ENCODE assay signal across 13 cellular contexts in genomic region chr2:98472132-98472650, GRCh38. TPM values are rescaled to one million over a fixed set of nuclear protein-coding genes. Genes with fewer than 3 reads are reported as not detected.
A peak's percentile ranks its signal among the peaks of the same experiment; 100 is the strongest.
DNase-seq lines count a peak whose midpoint lies in the region; ATAC-seq and TF ChIP-seq lines count a peak whose summit lies in the region.
"Had no signal": no experiment of that assay in that cellular context is flagged by ENCODE, and none has a peak within 500 bp of the region (broad histone marks: within the 10 kb centered on the region; RNA-seq: fewer than 3 reads in every experiment).

No MANE protein-coding gene starts in this region.

- no CpG with 5 or more reads among the region's 5 CpGs for WGBS in H9 (ENCODE audit: extremely low coverage, insufficient read length, low lambda C conversion rate)

- H2BK15ac ChIP-seq in H9 (ENCODE audit: low read depth, low read length) = no peak overlapping the region

- H3K56ac ChIP-seq in H9 (ENCODE audit: insufficient read length, low read depth, low read length) = no peak overlapping the region

- ATAC-seq in T-helper 17 cell = no peak
- no peak for ATAC-seq in mucosa of descending colon
- ATAC-seq in HG03039 (IDR thresholded peaks at IDR 0.05; ENCODE audit: unreplicated experiment) = no peak
- no peak for ATAC-seq in GM18861 (IDR thresholded peaks at IDR 0.05; ENCODE audit: unreplicated experiment)

- no peak overlapping the region for H3K4ac ChIP-seq in H9 (ENCODE audit: low read depth, low read length)

- H4K5ac ChIP-seq in H9 (ENCODE audit: insufficient read length, low read depth, low read length) = no peak overlapping the region

- H3K23me2 ChIP-seq in H9 (ENCODE audit: insufficient read length, low read depth, low read length, poor library complexity, severe bottlenecking) = no peaks in the 10 kb centered on the region

- H3T11ph ChIP-seq in H9 (ENCODE audit: low read length) = no peak overlapping the region

- H3K79me1 ChIP-seq in H9 (ENCODE audit: insufficient read depth, low read depth, low read length, poor library complexity, severe bottlenecking) = peaks cover 4% of the 10 kb centered on the region

- H3K4me1 Mint-ChIP-seq in T-helper 1 cell treated with Interleukin-12 subunit alpha and Interleukin-12 subunit beta and Interleukin-4 antibody, amounts not matched to agents 30 μg/mL and 1 μg/mL, for 36 hours (ENCODE audit: low read depth) = peaks cover 77% of the 10 kb centered on the region
- H3K4me1 Mint-ChIP-seq in H9 (peaks cover 44 to 49% of the 10 kb centered on the region in 2 experiments), T-helper 17 cell (peaks cover 68% of the 10 kb centered on the region)

- intact Hi-C loops in mucosa of descending colon (cut with DNase I, micrococcal nuclease) = no loop called here

- H3K9me3 ChIP-seq in H9 (ENCODE audit: control insufficient read depth, low read depth, low read length) (no peaks in the 10 kb centered on the region), T-helper 17 cell (ENCODE audit: control insufficient read depth, low read length, poor library complexity, severe bottlenecking) (no peaks in the 10 kb centered on the region), mucosa of descending colon (no peaks in the 10 kb centered on the region)
- H3K9me3 ChIP-seq: thyroid gland had no signal

- no peaks in the 10 kb centered on the region for H3K9me3 Mint-ChIP-seq in T-helper 1 cell treated with Interleukin-12 subunit alpha and Interleukin-12 subunit beta and Interleukin-4 antibody, amounts not matched to agents 30 μg/mL and 1 μg/mL, for 36 hours
- no peaks in the 10 kb centered on the region; a peak in 1 of 5 replicates for H3K9me3 Mint-ChIP-seq in H9

- no peak overlapping the region for H3K14ac ChIP-seq in H9 (ENCODE audit: insufficient read depth, low read length)

- DNase-seq in T-helper 1 cell (no peak), H9 (no peak), T-helper 17 cell (no peak), mesenteric fat pad (ENCODE audit: low spot score) (peak; percentile 59), mucosa of descending colon (no peak)
- DNase-seq: activated CD4-positive, alpha-beta T cell treated with anti-CD3 and anti-CD28 coated beads, Interleukin-2, amount 50 U/mL, for 4 hours; cortex of kidney; Karpas-422; NCI-H187 treated with DMSO at 0.1 percent for 48 hours; thyroid gland had no signal

- H2BK20ac ChIP-seq in H9 (ENCODE audit: low read depth, low read length, poor library complexity, severe bottlenecking) = no peak overlapping the region

- no peak overlapping the region for H3K9ac ChIP-seq in H9 (ENCODE audit: extremely low read depth, insufficient read length, low read length)

- peaks cover 26% of the 10 kb centered on the region for H3K36me3 Mint-ChIP-seq in T-helper 1 cell treated with Interleukin-12 subunit alpha and Interleukin-12 subunit beta and Interleukin-4 antibody, amounts not matched to agents 30 μg/mL and 1 μg/mL, for 36 hours (ENCODE audit: low read depth)
- H3K36me3 Mint-ChIP-seq in H9 (ENCODE audit: insufficient read depth in 1 of 3, low read depth in 3 of 3) (peaks cover 4 to 13% (median 8%) of the 10 kb centered on the region in 3 experiments; a peak in 5 of 7 replicates), T-helper 17 cell (ENCODE audit: low read depth) (no peaks in the 10 kb centered on the region)

- no peak overlapping the region for H3K4me2 ChIP-seq in H9 (ENCODE audit: insufficient read depth, insufficient read length, low read length)

- H2BK12ac ChIP-seq in H9 (ENCODE audit: insufficient read length, low read depth, low read length) = no peak overlapping the region

- H4K91ac ChIP-seq in H9 (ENCODE audit: insufficient read length, low read depth, low read length) = no peak overlapping the region

- H2AK5ac ChIP-seq in H9 (ENCODE audit: insufficient read length, low read length) = no peak overlapping the region

- peak overlapping the region; percentile 64 for H3K4me3 Mint-ChIP-seq in T-helper 1 cell treated with Interleukin-12 subunit alpha and Interleukin-12 subunit beta and Interleukin-4 antibody, amounts not matched to agents 30 μg/mL and 1 μg/mL, for 36 hours
- H3K4me3 Mint-ChIP-seq in H9 (no peak overlapping the region), T-helper 17 cell (peak overlapping the region; percentile 86)

- no peak overlapping the region for H4K8ac ChIP-seq in H9 (replicated peaks; ENCODE audit: insufficient read length, low read depth, low read length)

- H3K79me2 ChIP-seq in H9 (ENCODE audit: insufficient read depth, low read length) = peaks cover 2% of the 10 kb centered on the region; the same call in 1 of the 2 replicates

- H3K23ac ChIP-seq in H9 (ENCODE audit: insufficient read length, low read depth, low read length) = no peak overlapping the region

- H3K4me3 ChIP-seq in mucosa of descending colon = no peak overlapping the region
- H3K4me3 ChIP-seq: thyroid gland had no signal

- H3K18ac ChIP-seq in H9 (ENCODE audit: insufficient read length, low read depth, low read length) = no peak overlapping the region

- H2AFZ ChIP-seq in H9 (ENCODE audit: low read length) = no peak overlapping the region

- TF ChIP-seq CTCF in H9 (conservative IDR thresholded peaks at IDR 0.05) (no peak), mucosa of descending colon (IDR thresholded peaks at IDR 0.05) (no peak)

- H3K27ac Mint-ChIP-seq in T-helper 1 cell treated with Interleukin-12 subunit alpha and Interleukin-12 subunit beta and Interleukin-4 antibody, amounts not matched to agents 30 μg/mL and 1 μg/mL, for 36 hours = peak overlapping the region; percentile 93
- peak overlapping the region in 2 of 3 experiments; percentile 34 to 51; a peak in 1 of 7 replicates for H3K27ac Mint-ChIP-seq in H9
- peak overlapping the region; percentile 95 for H3K27ac Mint-ChIP-seq in T-helper 17 cell

- no peaks in the 10 kb centered on the region for H4K20me1 ChIP-seq in H9 (ENCODE audit: control insufficient read depth, insufficient read depth, insufficient read length)

- no peak overlapping the region for H2BK120ac ChIP-seq in H9 (ENCODE audit: low read depth, low read length, poor library complexity, severe bottlenecking)

- no peaks in the 10 kb centered on the region for H3K27me3 Mint-ChIP-seq in T-helper 1 cell treated with Interleukin-12 subunit alpha and Interleukin-12 subunit beta and Interleukin-4 antibody, amounts not matched to agents 30 μg/mL and 1 μg/mL, for 36 hours (ENCODE audit: low read depth)
- H3K27me3 Mint-ChIP-seq in H9 (ENCODE audit: low read depth) (no peaks in the 10 kb centered on the region; the same call in 1 of the 2 replicates), T-helper 17 cell (no peaks in the 10 kb centered on the region)

- no peaks in the 10 kb centered on the region for H3K36me3 ChIP-seq in mucosa of descending colon (ENCODE audit: low read depth)
- H3K36me3 ChIP-seq: thyroid gland had no signal

- H3K4me1 ChIP-seq in H9 (ENCODE audit: insufficient read depth, low read length) (no peaks in the 10 kb centered on the region; the same call in 1 of the 2 replicates), mucosa of descending colon (ENCODE audit: low read depth) (peaks cover 45% of the 10 kb centered on the region)

- no peaks in the 10 kb centered on the region for H3K27me3 ChIP-seq in H9 (ENCODE audit: insufficient read depth, low read length)
- H3K27me3 ChIP-seq: thyroid gland had no signal

- no peak overlapping the region for H2BK5ac ChIP-seq in H9 (ENCODE audit: insufficient read length, low read length)

- no peak overlapping the region for H3K27ac ChIP-seq in H9 (ENCODE audit: insufficient read length, low read depth, low read length)
- H3K27ac ChIP-seq: thyroid gland had no signal

RNA-seq across cellular contexts. Expression of gene INPP4A, which starts 27.5 kb away (rescaled TPM):
- total RNA-seq in H9 (2021) (55.2 and 55.3 TPM in 2 replicates), T-helper 17 cell (100 to 1,000 TPM; 109 to 110 TPM), mesenteric fat pad (30.3 TPM), mucosa of descending colon (10 to 100 TPM; 18.2 to 39.8 (median 19.1) TPM)

Comparison
In these comparisons a context has a peak if more than half of its experiments do, and no peak if none do; other contexts are left out.
1. H3K27ac Mint-ChIP-seq: peak in every context shown above with its lines; median percentile 95 in T-helper 17 cell; 93 in T-helper 1 cell treated with Interleukin-12 subunit alpha and Interleukin-12 subunit beta and Interleukin-4 antibody, amounts not matched to agents 30 μg/mL and 1 μg/mL, for 36 hours; 42 in H9.
2. H3K4me3 Mint-ChIP-seq: peak in T-helper 1 cell treated with Interleukin-12 subunit alpha and Interleukin-12 subunit beta and Interleukin-4 antibody, amounts not matched to agents 30 μg/mL and 1 μg/mL, for 36 hours (single experiment) and T-helper 17 cell (single experiment); none in H9 (0 of 2).